ENCODE assay signal across 9 cellular contexts in the genomic region with DNA sequence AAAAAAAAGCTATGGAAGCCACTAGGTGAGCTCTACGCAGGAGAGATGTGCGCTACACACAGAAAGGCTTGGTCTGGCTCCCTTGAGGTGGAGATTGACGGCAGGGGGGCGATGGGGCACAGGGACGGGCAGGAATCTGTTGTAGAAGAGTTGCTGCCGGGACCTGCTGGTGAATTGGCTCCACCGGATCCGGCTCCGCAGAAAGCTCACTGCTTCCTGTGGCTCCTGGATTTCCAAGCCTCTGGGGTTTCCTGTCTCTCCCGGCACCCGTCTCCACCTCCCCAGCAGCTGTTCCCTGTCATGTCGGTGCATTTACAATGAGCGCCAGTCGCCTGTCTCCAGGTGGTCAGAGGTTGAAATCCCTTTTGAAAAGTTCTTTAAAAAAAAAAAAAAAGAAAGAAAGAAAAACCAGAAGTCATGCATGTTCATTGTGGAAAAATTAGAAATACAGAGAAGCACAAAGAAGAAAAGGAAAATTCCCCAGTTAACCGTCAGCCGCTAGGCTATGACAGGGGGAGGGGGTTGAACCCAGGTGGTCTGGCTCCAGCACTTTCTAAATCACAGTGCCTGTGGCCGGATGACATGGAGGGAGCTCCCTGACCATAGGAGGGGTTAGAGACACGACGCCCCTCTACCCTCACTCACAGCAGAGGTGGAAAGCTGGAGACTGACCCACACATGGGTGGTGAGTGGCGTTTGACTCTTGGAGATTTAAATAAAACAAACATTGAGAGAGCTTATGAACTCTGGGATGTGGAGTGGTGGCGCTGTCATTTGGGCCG. TPM values are rescaled to one million over a fixed set of nuclear protein-coding genes. Genes with fewer than 3 reads are reported as not detected.
DNase-seq lines count a peak whose midpoint lies in the region; ATAC-seq and TF ChIP-seq lines count a peak whose summit lies in the region.
"Had no signal": no experiment of that assay in that cellular context is flagged by ENCODE, and none has a peak within 500 bp of the region (broad histone marks: within the 10 kb centered on the region; RNA-seq: fewer than 3 reads in every experiment).

No MANE protein-coding gene starts in this region.

- peak overlapping the region in 1 of 2 experiments; percentile 62; a peak in 2 of 4 replicates for H3K27ac ChIP-seq in SK-N-SH (ENCODE audit: low read depth in 2 of 2, low read length in 1 of 2)
- no peak overlapping the region for H3K27ac ChIP-seq in hepatocyte

- H3F3A ChIP-seq in SK-N-SH (replicated peaks; ENCODE audit: insufficient read depth): no peaks in the 10 kb centered on the region

- H3K4me1 ChIP-seq in SK-N-SH (ENCODE audit: control insufficient read depth in 1 of 2, insufficient read depth in 2 of 2, low read depth in 1 of 2, low read length in 1 of 2) (peaks cover 0 to 86% of the 10 kb centered on the region in 2 experiments; a peak in 1 of 4 replicates), hepatocyte (ENCODE audit: insufficient read depth) (peaks cover 21% of the 10 kb centered on the region)

- H2AFZ ChIP-seq in SK-N-SH (ENCODE audit: low read depth) (no peak overlapping the region), hepatocyte (no peak overlapping the region)

- H4K20me1 ChIP-seq in SK-N-SH (ENCODE audit: insufficient read depth) (0 out of 2 replicates have a peak, but pooled peaks cover 5% of the 10 kb centered on the region), hepatocyte (ENCODE audit: insufficient read depth, poor library complexity, severe bottlenecking) (no peaks in the 10 kb centered on the region)

- peak in 1 of 2 experiments; percentile 34; a peak in 1 of 4 replicates for TF ChIP-seq EP300 in SK-N-SH (IDR thresholded peaks at IDR 0.05; ENCODE audit: borderline replicate concordance in 1 of 2, low read depth in 1 of 2, low read length in 1 of 2)

- POLR2A ChIA-PET in SK-N-SH (lab: Yijun Ruan, JAX): interaction anchor here (0.6 to 1.6 kb wide), 3 partner anchors 13 to 137 kb away, joined by 3 to 5 read pairs (median 3); no protein-coding TSS in a partner anchor

- H3K36me3 ChIP-seq in SK-N-SH (replicated peaks in 1 of 2; ENCODE audit: control insufficient read depth in 1 of 2, insufficient read depth in 2 of 2, low read length in 1 of 2) (no peaks in the 10 kb centered on the region), hepatocyte (replicated peaks; ENCODE audit: insufficient read depth, low read depth) (no peaks in the 10 kb centered on the region)

- H3K9me2 ChIP-seq in SK-N-SH: no peaks in the 10 kb centered on the region
- no peaks in the 10 kb centered on the region for H3K9me2 ChIP-seq in hepatocyte (replicated peaks; ENCODE audit: insufficient read depth)

- peak; percentile 62 for DNase-seq in SK-N-SH
- peak; percentile 40 for DNase-seq in NCI-H526 treated with DMSO at 0.1 percent for 48 hours (lab: John Stamatoyannopoulos, UW)
- DNase-seq in hepatocyte (ENCODE audit: low spot score): no peak
- peak; percentile 57 for DNase-seq in retina
- no peak for DNase-seq in A172 (ENCODE audit: low spot score)
- DNase-seq in NCI-H2196 (lab: John Stamatoyannopoulos, UW; ENCODE audit: unreplicated experiment): no peak
- DNase-seq: activated CD8-positive, alpha-beta memory T cell treated with anti-CD3 and anti-CD28 coated beads, Interleukin-2, amount 50 U/mL, for 48 hours had no signal

- CTCF ChIA-PET in SK-N-SH (lab: Yijun Ruan, JAX): interaction anchor here (0.8 to 1.8 kb wide), 8 partner anchors 9 to 215 kb away, joined by 3 to 8 read pairs (median 4); no protein-coding TSS in a partner anchor

- TF ChIP-seq CTCF in SK-N-SH (IDR thresholded peaks at IDR 0.05) (no peak), hepatocyte (IDR thresholded peaks at IDR 0.05; ENCODE audit: poor library complexity) (no peak)

- no peaks in the 10 kb centered on the region for H3K27me3 ChIP-seq in SK-N-SH (ENCODE audit: insufficient read depth)
- no peaks in the 10 kb centered on the region for H3K27me3 ChIP-seq in hepatocyte

- H3K79me2 ChIP-seq in SK-N-SH (ENCODE audit: insufficient read depth) (no peaks in the 10 kb centered on the region), hepatocyte (peaks cover 4% of the 10 kb centered on the region)

- no peak overlapping the region for H3K4me2 ChIP-seq in SK-N-SH
- peak overlapping the region; percentile 49 for H3K4me2 ChIP-seq in hepatocyte

- H3K9ac ChIP-seq in SK-N-SH: no peak overlapping the region

- 60% methylated on average over 17 of the region's 22 CpGs for WGBS in SK-N-SH (ENCODE audit: low lambda C conversion rate)
- WGBS in hepatocyte (ENCODE audit: low lambda C conversion rate, missing lambda C conversion rate): 34% methylated on average over 21 of the region's 22 CpGs

- H3K4me3 ChIP-seq in SK-N-SH (ENCODE audit: low read depth in 2 of 2, low read length in 1 of 2): no peak overlapping the region
- H3K4me3 ChIP-seq in hepatocyte: no peak overlapping the region

- no peak; the same call in 1 of the 2 replicates for TF ChIP-seq RAD21 in SK-N-SH (IDR thresholded peaks at IDR 0.05; ENCODE audit: low read length)

- ATAC-seq in SK-N-SH treated with all-trans-retinoic acid at 6 μM for 48 hours (no peak), HG02588 (IDR thresholded peaks at IDR 0.05; ENCODE audit: unreplicated experiment) (no peak)

- H3K9me3 ChIP-seq in SK-N-SH (no peaks in the 10 kb centered on the region), hepatocyte (ENCODE audit: low read depth) (no peaks in the 10 kb centered on the region)

TF ChIP-seq in SK-N-SH, 30 proteins besides CTCF, POLR2A, EP300 and RAD21:
- TF ChIP-seq MXI1 (IDR thresholded peaks at IDR 0.05; ENCODE audit: low read depth, low read length): peak; percentile 54; the same call in 1 of the 2 replicates
- no peak for TF ChIP-seq TAF1 (IDR thresholded peaks at IDR 0.05; ENCODE audit: borderline replicate concordance, low read depth, low read length)

TF ChIP-seq in SK-N-SH treated with all-trans-retinoic acid at 6 μM for 48 hours, 23 proteins besides CTCF, POLR2A, EP300 and RAD21:
- TF ChIP-seq PPARA (CRISPR knock-in tag; IDR thresholded peaks at IDR 0.05; ENCODE audit: borderline replicate concordance): no peak

RNA-seq across cellular contexts. Expression of gene FAM222A, which starts 20.8 kb away (rescaled TPM):
- polyA plus RNA-seq in SK-N-SH (2012; rRNA removed): 1.6 and 4.2 TPM in 2 replicates
- polyA plus RNA-seq in SK-N-SH (2012; cell fraction: cytosol; rRNA removed): 1.7 and 4.1 TPM in 2 replicates
- polyA plus RNA-seq in SK-N-SH (2012; cell fraction: nucleus; rRNA removed): 1.6 and 3.1 TPM in 2 replicates
- total RNA-seq in hepatocyte: 7.4 and 8.5 TPM in 2 replicates
- polyA plus RNA-seq in hepatocyte: 8.3 and 11.3 TPM in 2 replicates
- total RNA-seq in A172 (2014; rRNA removed; shearing (Covaris generic)): 3.7 and 4.2 TPM in 2 replicates

Comparison
In these comparisons a context has a peak if more than half of its experiments do, and no peak if none do; other contexts are left out.
1. DNase-seq: peak in SK-N-SH (single experiment), NCI-H526 treated with DMSO at 0.1 percent for 48 hours (single experiment) and retina (single experiment); none in hepatocyte (single experiment), A172 (single experiment) and NCI-H2196 (single experiment).